19 cellular contexts compared by ENCODE assay signal in genomic region chr14:102821252-102821651, GRCh38. TPM values are rescaled to one million over a fixed set of nuclear protein-coding genes. Genes with fewer than 3 reads are reported as not detected.
DNase-seq lines count a peak whose midpoint lies in the region; ATAC-seq lines count a peak whose summit lies in the region.
"Had no signal": no experiment of that assay in that cellular context is flagged by ENCODE, and none has a peak within 500 bp of the region (broad histone marks: within the 10 kb centered on the region; RNA-seq: fewer than 3 reads in every experiment).

No MANE protein-coding gene starts in this region.

- H4K20me1 ChIP-seq in Karpas-422 (ENCODE audit: insufficient read depth, low read depth, low read length) = peaks cover 46% of the 10 kb centered on the region; the same call in 1 of the 2 replicates

- no peak overlapping the region for H2AFZ ChIP-seq in Karpas-422 (ENCODE audit: low read length)

- no peaks in the 10 kb centered on the region for H3K27me3 Mint-ChIP-seq in activated naive CD4-positive, alpha-beta T cell treated with anti-CD3 and anti-CD28 coated beads for 36 hours (ENCODE audit: low read depth)
- H3K27me3 Mint-ChIP-seq in activated T-helper 17 cell treated with anti-CD3 and anti-CD28 coated beads, Interleukin-2, amount 50 U/mL, for 72 hours = no peaks in the 10 kb centered on the region
- no peaks in the 10 kb centered on the region for H3K27me3 Mint-ChIP-seq in stimulated activated naive CD8-positive, alpha-beta T cell treated with anti-CD3 and anti-CD28 coated beads, Interleukin-15, amount 100 ng/mL, for 72 hours

- peaks cover 90% of the 10 kb centered on the region for H3K4me1 Mint-ChIP-seq in activated naive CD4-positive, alpha-beta T cell treated with anti-CD3 and anti-CD28 coated beads for 36 hours (ENCODE audit: low read depth)
- H3K4me1 Mint-ChIP-seq in activated T-helper 17 cell treated with anti-CD3 and anti-CD28 coated beads, Interleukin-2, amount 50 U/mL, for 72 hours = peaks cover 71% of the 10 kb centered on the region
- peaks cover 94% of the 10 kb centered on the region for H3K4me1 Mint-ChIP-seq in stimulated activated naive CD8-positive, alpha-beta T cell treated with anti-CD3 and anti-CD28 coated beads, Interleukin-15, amount 100 ng/mL, for 72 hours

- CTCF ChIA-PET in activated naive CD4-positive, alpha-beta T cell treated with anti-CD3 and anti-CD28 coated beads for 36 hours (lab: Charles Lee) = interaction anchor here (0.6 to 2.1 kb wide), 4 partner anchors 13 to 46 kb away, joined by 3 to 8 read pairs (median 5); no protein-coding TSS in a partner anchor

- peak overlapping the region; percentile 83 for H3K27ac ChIP-seq in Karpas-422 (ENCODE audit: low read length)
- H3K27ac ChIP-seq: body of pancreas, HL-60, suprapubic skin had no signal

- H3K9ac ChIP-seq in Karpas-422 (ENCODE audit: low read length) = peak overlapping the region; percentile 23

- 0 out of 2 replicates have a peak, but pooled peaks cover 12% of the 10 kb centered on the region for H3K36me3 ChIP-seq in Karpas-422 (ENCODE audit: insufficient read depth, low read length)
- H3K36me3 ChIP-seq: suprapubic skin had no signal

- H3K4me3 Mint-ChIP-seq in activated naive CD4-positive, alpha-beta T cell treated with anti-CD3 and anti-CD28 coated beads for 36 hours = no peak overlapping the region
- H3K4me3 Mint-ChIP-seq in activated T-helper 17 cell treated with anti-CD3 and anti-CD28 coated beads, Interleukin-2, amount 50 U/mL, for 72 hours = peak overlapping the region; percentile 97
- H3K4me3 Mint-ChIP-seq in stimulated activated naive CD8-positive, alpha-beta T cell treated with anti-CD3 and anti-CD28 coated beads, Interleukin-15, amount 100 ng/mL, for 72 hours = peak overlapping the region; percentile 69 to 77
- H3K4me3 Mint-ChIP-seq: CD14-positive monocyte had no signal

- H3K9me3 ChIP-seq in Karpas-422 (ENCODE audit: low read length) = no peaks in the 10 kb centered on the region
- H3K9me3 ChIP-seq: body of pancreas, spleen, suprapubic skin had no signal

- H3K36me3 Mint-ChIP-seq in activated naive CD4-positive, alpha-beta T cell treated with anti-CD3 and anti-CD28 coated beads for 36 hours (ENCODE audit: low read depth) = peaks cover 40% of the 10 kb centered on the region
- H3K36me3 Mint-ChIP-seq in activated T-helper 17 cell treated with anti-CD3 and anti-CD28 coated beads, Interleukin-2, amount 50 U/mL, for 72 hours (ENCODE audit: low read depth) = peaks cover 90% of the 10 kb centered on the region

- ATAC-seq in activated T-helper 17 cell treated with anti-CD3 and anti-CD28 coated beads, Interleukin-2, amount 50 U/mL, for 72 hours (replicated peaks) = no peak
- ATAC-seq in stimulated activated naive CD8-positive, alpha-beta T cell treated with anti-CD3 and anti-CD28 coated beads, Interleukin-15, amount 100 ng/mL, for 72 hours = no peak
- no peak for ATAC-seq in GM18870 (IDR thresholded peaks at IDR 0.05; ENCODE audit: unreplicated experiment)
- no peak for ATAC-seq in HG03460 (IDR thresholded peaks at IDR 0.05; ENCODE audit: unreplicated experiment)
- ATAC-seq: body of pancreas had no signal

- no peak for DNase-seq in activated naive CD4-positive, alpha-beta T cell treated with anti-CD3 and anti-CD28 coated beads for 36 hours
- no peak for DNase-seq in activated naive CD4-positive, alpha-beta T cell treated with anti-CD3 and anti-CD28 coated beads, Interleukin-2, amount 50 U/mL, for 16 hours
- DNase-seq in Karpas-422 (no peak), Kasumi-1 (lab: John Stamatoyannopoulos, UW) (no peak)
- DNase-seq in stimulated activated naive CD8-positive, alpha-beta T cell treated with anti-CD3 and anti-CD28 coated beads, Interleukin-15, amount 100 ng/mL, for 72 hours = no peak
- DNase-seq: body of pancreas; DMS153; effector CD8-positive, alpha-beta T cell; kidney glomerular epithelial cell; NCI-H1436; SHP77 treated with DMSO at 0.1 percent for 48 hours; spleen had no signal

- H3K9me2 ChIP-seq in Karpas-422 (replicated peaks; ENCODE audit: insufficient read depth, low read length) = no peaks in the 10 kb centered on the region

- peak overlapping the region; percentile 53 for H3K4me2 ChIP-seq in Karpas-422 (ENCODE audit: low read depth, low read length, poor library complexity, severe bottlenecking)

- no peaks in the 10 kb centered on the region for H3K27me3 ChIP-seq in Karpas-422 (ENCODE audit: low read length)
- H3K27me3 ChIP-seq: body of pancreas, spleen, suprapubic skin had no signal

- peak overlapping the region; percentile 20 for H3K4me3 ChIP-seq in Karpas-422 (ENCODE audit: low read length)
- H3K4me3 ChIP-seq: body of pancreas, spleen, suprapubic skin had no signal

- intact Hi-C loops in activated naive CD4-positive, alpha-beta T cell treated with anti-CD3 and anti-CD28 coated beads for 36 hours (cut with micrococcal nuclease) = no loop called here

- H3K4me1 ChIP-seq in Karpas-422 (ENCODE audit: low read length) = peaks cover 99% of the 10 kb centered on the region

- H3K27ac Mint-ChIP-seq in activated naive CD4-positive, alpha-beta T cell treated with anti-CD3 and anti-CD28 coated beads for 36 hours = peak overlapping the region; percentile 95
- peak overlapping the region; percentile 98 for H3K27ac Mint-ChIP-seq in activated T-helper 17 cell treated with anti-CD3 and anti-CD28 coated beads, Interleukin-2, amount 50 U/mL, for 72 hours
- H3K27ac Mint-ChIP-seq in stimulated activated naive CD8-positive, alpha-beta T cell treated with anti-CD3 and anti-CD28 coated beads, Interleukin-15, amount 100 ng/mL, for 72 hours = peak overlapping the region; percentile 7 to 93
- H3K27ac Mint-ChIP-seq: T-helper 2 cell treated with Interferon-gamma antibody and Interleukin-4, amounts not matched to agents 5 μg/mL and 100 μg/mL, for 36 hours had no signal

- no peaks in the 10 kb centered on the region for H3K9me3 Mint-ChIP-seq in activated naive CD4-positive, alpha-beta T cell treated with anti-CD3 and anti-CD28 coated beads for 36 hours
- peaks cover 5% of the 10 kb centered on the region for H3K9me3 Mint-ChIP-seq in activated T-helper 17 cell treated with anti-CD3 and anti-CD28 coated beads, Interleukin-2, amount 50 U/mL, for 72 hours
- H3K9me3 Mint-ChIP-seq in stimulated activated naive CD8-positive, alpha-beta T cell treated with anti-CD3 and anti-CD28 coated beads, Interleukin-15, amount 100 ng/mL, for 72 hours = peaks cover 0 to 7% of the 10 kb centered on the region in 2 donors
- H3K9me3 Mint-ChIP-seq: CD14-positive monocyte; T-helper 2 cell treated with Interferon-gamma antibody and Interleukin-4, amounts not matched to agents 5 μg/mL and 100 μg/mL, for 36 hours had no signal

- peaks cover 98% of the 10 kb centered on the region for H3K79me2 ChIP-seq in Karpas-422 (ENCODE audit: low read length)

RNA-seq across cellular contexts. Expression of gene TRAF3, which starts 44.0 kb away (rescaled TPM):
- 10 to 100 TPM; 74.4 to 76.8 TPM for total RNA-seq in activated naive CD4-positive, alpha-beta T cell treated with anti-CD3 and anti-CD28 coated beads for 36 hours
- 79.1 and 135 TPM in 2 replicates for total RNA-seq in Karpas-422 (2014; rRNA removed; shearing (Covaris generic); ENCODE audit: low replicate concordance)
- total RNA-seq in activated T-helper 17 cell treated with anti-CD3 and anti-CD28 coated beads, Interleukin-2, amount 50 U/mL, for 72 hours = 100 to 1,000 TPM in 1 of 2 donors, 10 to 100 TPM in 1; 61.7 to 133 TPM
